14 cellular contexts compared by ENCODE assay signal in genomic region chr17:20633268-20634059, GRCh38. TPM values are rescaled to one million over a fixed set of nuclear protein-coding genes. Genes with fewer than 3 reads are reported as not detected.
"Had no signal": no experiment of that assay in that cellular context is flagged by ENCODE, and none has a peak within 500 bp of the region (broad histone marks: within the 10 kb centered on the region; RNA-seq: fewer than 3 reads in every experiment).

No MANE protein-coding gene starts in this region.

RNA-seq across cellular contexts. Expression of gene CDRT15L2, which starts 53.9 kb away (rescaled TPM):
- total RNA-seq: stomach, subcutaneous adipose tissue, temporal lobe, thoracic aorta, thyroid gland, tibial nerve, transverse colon, upper lobe of left lung, upper lobe of right lung, ureter, urinary bladder, uterus, vagina had no signal
- polyA plus RNA-seq: stomach, thymus, urinary bladder had no signal
